In genomic region chr2:240431663-240432424, GRCh38 we compare ENCODE assay signal across 2 cellular contexts.
TF ChIP-seq lines count a peak whose summit lies in the region.

No MANE protein-coding gene starts in this region.

TF ChIP-seq in HepG2, 621 proteins besides CTCF, POLR2A, EP300 and RAD21 (continues in another document):
- TF ChIP-seq POLR2AphosphoS5 (IDR thresholded peaks at IDR 0.05; ENCODE audit: low read depth, low read length): no peak
- no peak for TF ChIP-seq ATRX (CRISPR knock-in tag; IDR thresholded peaks at IDR 0.05; ENCODE audit: borderline replicate concordance)
- no peak for TF ChIP-seq AHDC1 (CRISPR knock-in tag; IDR thresholded peaks at IDR 0.05; ENCODE audit: borderline replicate concordance)
- no peak for TF ChIP-seq HHEX (CRISPR knock-in tag; IDR thresholded peaks at IDR 0.05)
- no peak for TF ChIP-seq ZNF597 (CRISPR knock-in tag; IDR thresholded peaks at IDR 0.05)
- no peak for TF ChIP-seq AGO1 (IDR thresholded peaks at IDR 0.05; ENCODE audit: low read depth, low read length, poor library complexity, severe bottlenecking)
- no peak for TF ChIP-seq ADNP (CRISPR knock-in tag; IDR thresholded peaks at IDR 0.05)
- TF ChIP-seq ZBED4 (CRISPR knock-in tag; IDR thresholded peaks at IDR 0.05; ENCODE audit: borderline replicate concordance): no peak
- TF ChIP-seq TMF1 (CRISPR knock-in tag; IDR thresholded peaks at IDR 0.05; ENCODE audit: low read depth): no peak
- TF ChIP-seq SUZ12 (IDR thresholded peaks at IDR 0.05; ENCODE audit: low read depth, low read length): no peak
- no peak for TF ChIP-seq GABPB1 (CRISPR knock-in tag; IDR thresholded peaks at IDR 0.05)
- no peak for TF ChIP-seq ZXDC (CRISPR knock-in tag; IDR thresholded peaks at IDR 0.05)

TF ChIP-seq in H1, 55 proteins besides CTCF, POLR2A, EP300 and RAD21:
- TF ChIP-seq RFX5 (IDR thresholded peaks at IDR 0.05; ENCODE audit: borderline replicate concordance, low read depth, low read length): no peak
